20 cellular contexts compared by ENCODE assay signal in genomic region chr12:15550778-15551177, GRCh38.
"Had no signal": no experiment of that assay in that cellular context is flagged by ENCODE, and none has a peak within 500 bp of the region (broad histone marks: within the 10 kb centered on the region; RNA-seq: fewer than 3 reads in every experiment).

No MANE protein-coding gene starts in this region.

- H3K36me3 ChIP-seq: brain microvascular endothelial cell, esophagus squamous epithelium, neutrophil, thoracic aorta, upper lobe of right lung had no signal

- ATAC-seq: activated CD8-positive, alpha-beta T cell treated with anti-CD3 and anti-CD28 coated beads for 36 hours; activated T-cell treated with anti-CD3 and anti-CD28 coated beads, Interleukin-2, amount 50 U/mL, for 72 hours; left ventricle myocardium superior; natural killer cell; upper lobe of right lung; WTC11 had no signal

- H3K9me3 ChIP-seq: esophagus squamous epithelium, neutrophil, thoracic aorta, upper lobe of right lung had no signal

- H3K27me3 ChIP-seq: brain microvascular endothelial cell, esophagus squamous epithelium, neutrophil, upper lobe of right lung had no signal

- H3K4me3 ChIP-seq: esophagus squamous epithelium, thoracic aorta, upper lobe of right lung had no signal

- H3K4me1 ChIP-seq: esophagus squamous epithelium, upper lobe of right lung had no signal

- H3K4me3 Mint-ChIP-seq: activated CD8-positive, alpha-beta T cell treated with anti-CD3 and anti-CD28 coated beads for 36 hours; activated T-cell treated with anti-CD3 and anti-CD28 coated beads, Interleukin-2, amount 50 U/mL, for 72 hours; natural killer cell; WTC11 had no signal

- H3K4me1 Mint-ChIP-seq: natural killer cell, WTC11 had no signal

- H3K36me3 Mint-ChIP-seq: natural killer cell, WTC11 had no signal

- DNase-seq: activated CD4-positive, alpha-beta T cell treated with anti-CD3 and anti-CD28 coated beads for 48 hours; activated CD8-positive, alpha-beta memory T cell treated with anti-CD3 and anti-CD28 coated beads, Interleukin-2, amount 50 U/mL, for 4 hours; activated CD8-positive, alpha-beta T cell treated with anti-CD3 and anti-CD28 coated beads for 36 hours; activated gamma-delta T cell; activated T-cell treated with anti-CD3 and anti-CD28 coated beads, Interleukin-2, amount 50 U/mL, for 72 hours; anterior cingulate cortex; brain microvascular endothelial cell; cortex of kidney; effector CD8-positive, alpha-beta T cell; esophagus squamous epithelium; hypothalamus; left ventricle myocardium superior; mesenchymal stem cell; natural killer cell; stimulated activated CD4-positive, alpha-beta T cell treated with anti-CD3 and anti-CD28 coated beads, Interleukin-12 subunit alpha, Interleukin-12 subunit beta, amount 100 ng/mL, for 4 hours; stimulated activated CD4-positive, alpha-beta T cell treated with anti-CD3 and anti-CD28 coated beads, Interleukin-2, amount 100 ng/mL, for 24 hours; upper lobe of right lung had no signal

- H3K27ac Mint-ChIP-seq: activated CD8-positive, alpha-beta T cell treated with anti-CD3 and anti-CD28 coated beads for 36 hours; activated T-cell treated with anti-CD3 and anti-CD28 coated beads, Interleukin-2, amount 50 U/mL, for 72 hours; natural killer cell; WTC11 had no signal

- H3K27me3 Mint-ChIP-seq: activated CD8-positive, alpha-beta T cell treated with anti-CD3 and anti-CD28 coated beads for 36 hours had no signal

- H3K9me3 Mint-ChIP-seq: natural killer cell, WTC11 had no signal

- H3K27ac ChIP-seq: brain microvascular endothelial cell, esophagus squamous epithelium, neutrophil, thoracic aorta, upper lobe of right lung had no signal
